26 cellular contexts compared by ENCODE assay signal in the genomic region with DNA sequence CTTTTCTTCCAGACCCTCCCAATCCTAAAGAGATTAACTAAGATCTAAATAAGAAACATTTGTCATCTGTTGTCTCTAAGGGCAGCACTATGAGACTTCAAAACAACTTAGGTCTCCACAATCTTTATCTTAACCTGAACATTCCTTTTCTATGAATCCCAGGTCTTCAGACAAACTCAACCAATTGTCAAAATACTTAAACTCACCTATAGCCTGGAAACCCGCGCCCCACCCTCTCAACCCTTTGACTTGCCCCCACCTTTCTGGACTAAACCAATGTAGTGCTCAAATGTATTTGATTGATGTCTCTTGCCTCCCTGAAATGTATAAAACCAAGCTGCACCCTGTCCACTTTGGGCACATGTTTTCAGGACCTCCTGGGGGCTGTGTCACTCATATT.
DNase-seq lines count a peak whose midpoint lies in the region; ATAC-seq and TF ChIP-seq lines count a peak whose summit lies in the region.
"Had no signal": no experiment of that assay in that cellular context is flagged by ENCODE, and none has a peak within 500 bp of the region (broad histone marks: within the 10 kb centered on the region; RNA-seq: fewer than 3 reads in every experiment).

No MANE protein-coding gene starts in this region.

- no peak overlapping the region for H3K4me3 Mint-ChIP-seq in endodermal cell
- H3K4me3 Mint-ChIP-seq: CD14-positive monocyte; CD4-positive, alpha-beta memory T cell; CD4-positive, CD25-positive, alpha-beta regulatory T cell; CD8-positive, alpha-beta memory T cell had no signal

- H3K9me3 ChIP-seq in PC-3 (ENCODE audit: low read length) (no peaks in the 10 kb centered on the region), endodermal cell (ENCODE audit: control insufficient read depth, low read length) (no peaks in the 10 kb centered on the region), sigmoid colon (no peaks in the 10 kb centered on the region)
- H3K9me3 ChIP-seq: BE2C had no signal

- no peaks in the 10 kb centered on the region for H3K36me3 ChIP-seq in PC-3 (ENCODE audit: low read depth, low read length)
- H3K36me3 ChIP-seq in endodermal cell (ENCODE audit: control insufficient read depth, insufficient read depth, low read length): no peaks in the 10 kb centered on the region
- no peaks in the 10 kb centered on the region for H3K36me3 ChIP-seq in sigmoid colon
- H3K36me3 ChIP-seq: BE2C, BLaER1 had no signal

- H3F3A ChIP-seq in PC-3 (ENCODE audit: low read length, unreplicated experiment): no peaks in the 10 kb centered on the region

- H3K27ac Mint-ChIP-seq in endodermal cell: no peak overlapping the region
- H3K27ac Mint-ChIP-seq: CD4-positive, alpha-beta memory T cell; CD4-positive, CD25-positive, alpha-beta regulatory T cell; CD8-positive, alpha-beta memory T cell had no signal

- CTCF ChIA-PET in PC-3 (lab: Charles Lee): no interaction called here

- H3K4me1 Mint-ChIP-seq in endodermal cell: peaks cover 2% of the 10 kb centered on the region

- H3K9ac ChIP-seq in PC-3 (ENCODE audit: low read length): no peak overlapping the region
- no peak overlapping the region for H3K9ac ChIP-seq in endodermal cell (ENCODE audit: extremely low read depth, low read length, poor library complexity, severe bottlenecking)
- H3K9ac ChIP-seq: BLaER1 had no signal

- H3K4me1 ChIP-seq in PC-3 (ENCODE audit: insufficient read depth, low read length) (peaks cover 8% of the 10 kb centered on the region; the same call in 1 of the 2 replicates), endodermal cell (ENCODE audit: control insufficient read depth, insufficient read depth, low read length) (no peaks in the 10 kb centered on the region), sigmoid colon (no peaks in the 10 kb centered on the region)
- H3K4me1 ChIP-seq: BE2C had no signal

- POLR2A ChIA-PET in PC-3 (lab: Charles Lee; ENCODE audit: unreplicated experiment): no interaction called here

- H3K4me3 ChIP-seq in PC-3 (ENCODE audit: low read length) (no peak overlapping the region), endodermal cell (ENCODE audit: low read length) (no peak overlapping the region), sigmoid colon (no peak overlapping the region)
- H3K4me3 ChIP-seq: BLaER1, GM12878 had no signal

- TF ChIP-seq POLR2A in sigmoid colon (IDR thresholded peaks at IDR 0.05): no peak

- H3K79me2 ChIP-seq in PC-3 (ENCODE audit: low read length): no peaks in the 10 kb centered on the region

- H4K20me1 ChIP-seq in PC-3 (ENCODE audit: low read length): no peaks in the 10 kb centered on the region
- H4K20me1 ChIP-seq: BLaER1 had no signal

- H3K36me3 Mint-ChIP-seq in endodermal cell (ENCODE audit: low read depth): no peaks in the 10 kb centered on the region
- H3K36me3 Mint-ChIP-seq: CD14-positive monocyte; CD4-positive, alpha-beta memory T cell; CD4-positive, CD25-positive, alpha-beta regulatory T cell had no signal

- WGBS in endodermal cell (ENCODE audit: insufficient coverage in 1 of 2, insufficient read length in 1 of 2), 2 experiments: 87 to 92% methylated on average over 2 of the region's 2 CpGs
- 94 to 96% methylated on average over 2 of the region's 2 CpGs for WGBS in sigmoid colon, 2 donors

- H3K4me2 ChIP-seq in PC-3 (ENCODE audit: low read length): no peak overlapping the region
- H3K4me2 ChIP-seq: BLaER1 had no signal

- TF ChIP-seq EP300 in sigmoid colon (IDR thresholded peaks at IDR 0.05): no peak

- no peaks in the 10 kb centered on the region for H3K27me3 ChIP-seq in PC-3 (ENCODE audit: low read length)
- H3K27me3 ChIP-seq in endodermal cell (ENCODE audit: control insufficient read depth, insufficient read depth, low read length, poor library complexity, severe bottlenecking): no peaks in the 10 kb centered on the region
- H3K27me3 ChIP-seq in sigmoid colon: no peaks in the 10 kb centered on the region
- H3K27me3 ChIP-seq: BE2C, BLaER1 had no signal

- DNase-seq in PC-3 (peak; percentile 5), endodermal cell (peak; percentile 44), mesenteric fat pad (ENCODE audit: low spot score) (peak; percentile 11), sigmoid colon (peak; percentile 37), left lobe of liver (ENCODE audit: low spot score) (no peak), NCI-H1092 treated with DMSO at 0.1 percent for 48 hours (lab: John Stamatoyannopoulos, UW) (no peak), RKO (ENCODE audit: low spot score) (no peak)
- DNase-seq: 8988T; ACHN; BE2C; C1 segment of cervical spinal cord; CD4-positive, alpha-beta memory T cell; CD4-positive, CD25-positive, alpha-beta regulatory T cell; CD8-positive, alpha-beta memory T cell; COR-L47; DMS 273 treated with DMSO at 0.1 percent for 48 hours; DMS153; DMS53; DMS79; DND-41; EL; GDM1 had no signal

- BruUV-seq in PC-3 (replicated peaks; lab: Mats Ljungman, UMichigan): no TSS peak

- peaks cover 13% of the 10 kb centered on the region for H3K9me3 Mint-ChIP-seq in endodermal cell

- intact Hi-C loops in PC-3 (cut with micrococcal nuclease): loop anchor here (1.0 to 5.0 kb wide), 4 partner anchors 152 to 418 kb away; no protein-coding TSS in a partner anchor
- intact Hi-C loops in sigmoid colon (cut with DNase I): loop anchor here (1.0 to 10.0 kb wide), 4 partner anchors 42 to 378 kb away; no protein-coding TSS in a partner anchor

- no peaks in the 10 kb centered on the region for H3K9me2 ChIP-seq in PC-3 (replicated peaks; ENCODE audit: low read length)

- ATAC-seq in PC-3 (no peak), left lobe of liver (no peak), GM18519 (IDR thresholded peaks at IDR 0.05; ENCODE audit: low FRiP score, unreplicated experiment) (no peak)

- no peak overlapping the region for H2AFZ ChIP-seq in PC-3 (ENCODE audit: low read length)

- TF ChIP-seq CTCF in PC-3 (conservative IDR thresholded peaks at IDR 0.05; ENCODE audit: low read depth, low read length): no peak
- no peak for TF ChIP-seq CTCF in endodermal cell (conservative IDR thresholded peaks at IDR 0.05)
- TF ChIP-seq CTCF in sigmoid colon (IDR thresholded peaks at IDR 0.05): no peak

- H3K27ac ChIP-seq in PC-3 (ENCODE audit: low read length) (no peak overlapping the region), endodermal cell (ENCODE audit: low read depth, low read length) (no peak overlapping the region), sigmoid colon (no peak overlapping the region)
- H3K27ac ChIP-seq: BLaER1 had no signal

- H3K27me3 Mint-ChIP-seq in endodermal cell (ENCODE audit: insufficient read depth): peaks cover 3% of the 10 kb centered on the region

Comparison
In these comparisons a context has a peak if more than half of its experiments do, and no peak if none do; other contexts are left out.
1. DNase-seq: peak in PC-3 (single experiment), endodermal cell (single experiment), mesenteric fat pad (single experiment) and sigmoid colon (single experiment); none in left lobe of liver (single experiment), NCI-H1092 treated with DMSO at 0.1 percent for 48 hours (single experiment) and RKO (single experiment).